15 cellular contexts compared by ENCODE assay signal in genomic region chr17:50924800-50925199, GRCh38. TPM values are rescaled to one million over a fixed set of nuclear protein-coding genes. Genes with fewer than 3 reads are reported as not detected.
DNase-seq lines count a peak whose midpoint lies in the region; ATAC-seq and TF ChIP-seq lines count a peak whose summit lies in the region.
"Had no signal": no experiment of that assay in that cellular context is flagged by ENCODE, and none has a peak within 500 bp of the region (broad histone marks: within the 10 kb centered on the region; RNA-seq: fewer than 3 reads in every experiment).

No MANE protein-coding gene starts in this region.

- H3K36me3 Mint-ChIP-seq in neural progenitor cell: no peaks in the 10 kb centered on the region

- H3K4me3 Mint-ChIP-seq in neural progenitor cell: no peak overlapping the region

- DNase-seq in NCI-H82 (lab: John Stamatoyannopoulos, UW) (peak; percentile 27), NCI-H82 treated with DMSO at 0.1 percent for 48 hours (lab: John Stamatoyannopoulos, UW; ENCODE audit: unreplicated experiment) (no peak), NCI-H524 treated with DMSO at 0.1 percent for 48 hours (lab: John Stamatoyannopoulos, UW) (peak; percentile 57), fibroblast of gingiva (ENCODE audit: low read depth) (peak; percentile 45), neural progenitor cell (ENCODE audit: low spot score) (no peak), 8988T (no peak), caudate nucleus (lab: John Stamatoyannopoulos, UW) (no peak), PC-3 (no peak)
- DNase-seq: HCEC 1CT, NCI-H187, NCI-H345, NCI-H748 treated with DMSO at 0.1 percent for 48 hours, SHP77 treated with DMSO at 0.1 percent for 48 hours had no signal

- intact Hi-C loops in PC-3 (cut with micrococcal nuclease): no loop called here

- H4K20me1 ChIP-seq in neural progenitor cell (ENCODE audit: low read depth) (no peaks in the 10 kb centered on the region), PC-3 (ENCODE audit: low read length) (no peaks in the 10 kb centered on the region)
- H4K20me1 ChIP-seq: BLaER1 treated with 17β-estradiol and CSF1 and Interleukin-3, amounts not matched to agents 10 nM and 100 nM had no signal

- no peak overlapping the region for H2AFZ ChIP-seq in neural progenitor cell (replicated peaks)
- H2AFZ ChIP-seq in PC-3 (ENCODE audit: low read length): no peak overlapping the region

- no peak overlapping the region for H3K4me2 ChIP-seq in neural progenitor cell
- H3K4me2 ChIP-seq in PC-3 (ENCODE audit: low read length): no peak overlapping the region

- ATAC-seq in PC-3: no peak

- no peaks in the 10 kb centered on the region for H3K9me2 ChIP-seq in PC-3 (replicated peaks; ENCODE audit: low read length)

- H3K4me1 ChIP-seq in neural progenitor cell (peaks cover 17% of the 10 kb centered on the region), PC-3 (ENCODE audit: insufficient read depth, low read length) (peaks cover 5% of the 10 kb centered on the region)

- no peak overlapping the region for H3K4me3 ChIP-seq in neural progenitor cell
- no peak overlapping the region for H3K4me3 ChIP-seq in PC-3 (ENCODE audit: low read length)
- H3K4me3 ChIP-seq: BLaER1 treated with 17β-estradiol and CSF1 and Interleukin-3, amounts not matched to agents 10 nM and 100 nM had no signal

- TF ChIP-seq CTCF in neural progenitor cell (IDR thresholded peaks at IDR 0.05) (no peak), PC-3 (conservative IDR thresholded peaks at IDR 0.05; ENCODE audit: low read depth, low read length) (no peak)

- no peak overlapping the region for H3K27ac ChIP-seq in neural progenitor cell
- no peak overlapping the region for H3K27ac ChIP-seq in caudate nucleus (ENCODE audit: low read depth, low read length)
- no peak overlapping the region for H3K27ac ChIP-seq in PC-3 (ENCODE audit: low read length)
- H3K27ac ChIP-seq: BLaER1 treated with 17β-estradiol and CSF1 and Interleukin-3, amounts not matched to agents 10 nM and 100 nM; HL-60 had no signal

- CTCF ChIA-PET in PC-3 (lab: Charles Lee): no interaction called here

- H3K4me1 Mint-ChIP-seq in neural progenitor cell: peaks cover 46% of the 10 kb centered on the region

- H3K79me2 ChIP-seq in neural progenitor cell (ENCODE audit: low read depth) (no peaks in the 10 kb centered on the region), PC-3 (ENCODE audit: low read length) (no peaks in the 10 kb centered on the region)

- H3K27me3 ChIP-seq in neural progenitor cell: no peaks in the 10 kb centered on the region
- H3K27me3 ChIP-seq in PC-3 (ENCODE audit: low read length): no peaks in the 10 kb centered on the region
- H3K27me3 ChIP-seq: BLaER1 treated with 17β-estradiol and CSF1 and Interleukin-3, amounts not matched to agents 10 nM and 100 nM had no signal

- peaks cover 26% of the 10 kb centered on the region for H3K27me3 Mint-ChIP-seq in neural progenitor cell (ENCODE audit: insufficient read depth, low read depth)

- POLR2A ChIA-PET in PC-3 (lab: Charles Lee; ENCODE audit: unreplicated experiment): no interaction called here

- H3F3A ChIP-seq in neural progenitor cell (ENCODE audit: low read depth) (peaks cover 12% of the 10 kb centered on the region), PC-3 (ENCODE audit: low read length, unreplicated experiment) (no peaks in the 10 kb centered on the region)

- H3K9ac ChIP-seq in neural progenitor cell (no peak overlapping the region), PC-3 (ENCODE audit: low read length) (no peak overlapping the region)
- H3K9ac ChIP-seq: BLaER1 treated with 17β-estradiol and CSF1 and Interleukin-3, amounts not matched to agents 10 nM and 100 nM had no signal

- H3K36me3 ChIP-seq in neural progenitor cell (no peaks in the 10 kb centered on the region), PC-3 (ENCODE audit: low read depth, low read length) (no peaks in the 10 kb centered on the region)
- H3K36me3 ChIP-seq: BLaER1 treated with 17β-estradiol and CSF1 and Interleukin-3, amounts not matched to agents 10 nM and 100 nM had no signal

- peak overlapping the region; percentile 23 for H3K27ac Mint-ChIP-seq in neural progenitor cell

- no peaks in the 10 kb centered on the region for H3K9me3 ChIP-seq in neural progenitor cell (ENCODE audit: low read depth)
- no peaks in the 10 kb centered on the region for H3K9me3 ChIP-seq in PC-3 (ENCODE audit: low read length)
- H3K9me3 ChIP-seq: BLaER1 treated with 17β-estradiol and CSF1 and Interleukin-3, amounts not matched to agents 10 nM and 100 nM had no signal

- BruUV-seq in PC-3 (replicated peaks; lab: Mats Ljungman, UMichigan): no TSS peak

- no peaks in the 10 kb centered on the region for H3K9me3 Mint-ChIP-seq in neural progenitor cell

RNA-seq across cellular contexts. Expression of gene TOB1, which starts 58.6 kb away (rescaled TPM):
- total RNA-seq in neural progenitor cell (ENCODE audit: low replicate concordance) (13.6 and 18.2 TPM in 2 replicates), PC-3 (2014; rRNA removed) (28.7 and 39.3 TPM in 2 replicates)

Comparison
In these comparisons a context has a peak if more than half of its experiments do, and no peak if none do; other contexts are left out.
1. DNase-seq: peak in NCI-H82 (single experiment), NCI-H524 treated with DMSO at 0.1 percent for 48 hours (single experiment) and fibroblast of gingiva (single experiment); none in NCI-H82 treated with DMSO at 0.1 percent for 48 hours (single experiment), neural progenitor cell (single experiment), 8988T (single experiment), caudate nucleus (0 of 61) and PC-3 (single experiment).